In genomic region chr6:33430334-33430733, GRCh38 we compare ENCODE assay signal across 8 cellular contexts. TPM values are rescaled to one million over a fixed set of nuclear protein-coding genes. Genes with fewer than 3 reads are reported as not detected.
A peak's percentile ranks its signal among the peaks of the same experiment; 100 is the strongest.
DNase-seq lines count a peak whose midpoint lies in the region; ATAC-seq and TF ChIP-seq lines count a peak whose summit lies in the region.

No MANE protein-coding gene starts in this region.

- H3K36me3 Mint-ChIP-seq in activated T-cell treated with anti-CD3 and anti-CD28 coated beads, Interleukin-2, amount 50 U/mL, for 4 hours (ENCODE audit: insufficient read depth) = no peaks in the 10 kb centered on the region

- H3K4me1 ChIP-seq in iPS-18a (ENCODE audit: control insufficient read depth, low read depth, low read length) = peaks cover 43% of the 10 kb centered on the region
- H3K4me1 ChIP-seq in thymus (ENCODE audit: control insufficient read depth, insufficient read depth, low read length) = peaks cover 46% of the 10 kb centered on the region
- peaks cover 0 to 70% of the 10 kb centered on the region in 2 donors for H3K4me1 ChIP-seq in right atrium auricular region
- peaks cover 19% of the 10 kb centered on the region for H3K4me1 ChIP-seq in HAP-1

- H3K4me3 ChIP-seq in iPS-18a (ENCODE audit: low read length) (peak overlapping the region; percentile 59), thymus (ENCODE audit: low read length) (peak overlapping the region; percentile 54), right atrium auricular region (no peak overlapping the region), foreskin fibroblast (ENCODE audit: low read depth in 1 of 2, low read length in 2 of 2) (no peak overlapping the region), HAP-1 (no peak overlapping the region)

- in situ Hi-C loops in HAP-1 (cut with MboI; ENCODE audit: low sequenced_read_pairs) = no loop called here

- H3K36me3 ChIP-seq in iPS-18a (ENCODE audit: control insufficient read depth, low read depth, low read length) (peaks cover 5% of the 10 kb centered on the region), thymus (ENCODE audit: control insufficient read depth, insufficient read depth) (peaks cover 5% of the 10 kb centered on the region), right atrium auricular region (peaks cover 4% of the 10 kb centered on the region), HAP-1 (replicated peaks) (no peaks in the 10 kb centered on the region)

- no peaks in the 10 kb centered on the region for H3K27me3 Mint-ChIP-seq in activated T-cell treated with anti-CD3 and anti-CD28 coated beads, Interleukin-2, amount 50 U/mL, for 4 hours (ENCODE audit: low read depth)

- DNase-seq in activated T-cell treated with anti-CD3 and anti-CD28 coated beads, Interleukin-2, amount 50 U/mL, for 4 hours = no peak
- no peak for DNase-seq in activated T-cell treated with anti-CD3 and anti-CD28 coated beads, Interleukin-2, amount 50 U/mL, for 48 hours
- DNase-seq in right atrium auricular region (ENCODE audit: low spot score) = no peak
- no peak for DNase-seq in foreskin fibroblast
- DNase-seq in HAP-1 (ENCODE audit: low spot score in 2 of 2) = no peak

- no peaks in the 10 kb centered on the region for H3K9me3 ChIP-seq in iPS-18a (ENCODE audit: control insufficient read depth, low read depth, low read length)
- H3K9me3 ChIP-seq in thymus (ENCODE audit: control insufficient read depth) = no peaks in the 10 kb centered on the region
- H3K9me3 ChIP-seq in right atrium auricular region = no peaks in the 10 kb centered on the region
- H3K9me3 ChIP-seq in HAP-1 = no peaks in the 10 kb centered on the region

- peak overlapping the region; percentile 85 for H3K4me3 Mint-ChIP-seq in activated T-cell treated with anti-CD3 and anti-CD28 coated beads, Interleukin-2, amount 50 U/mL, for 4 hours

- H3K9me3 Mint-ChIP-seq in activated T-cell treated with anti-CD3 and anti-CD28 coated beads, Interleukin-2, amount 50 U/mL, for 4 hours = no peaks in the 10 kb centered on the region

- TF ChIP-seq CTCF in VCaP (conservative IDR thresholded peaks at IDR 0.05) (no peak), right atrium auricular region (IDR thresholded peaks at IDR 0.05) (no peak), foreskin fibroblast (IDR thresholded peaks at IDR 0.05; ENCODE audit: low read depth, low read length) (no peak)

- peak overlapping the region; percentile 21 for H3K9ac ChIP-seq in iPS-18a (ENCODE audit: low read length)

- H3K27ac ChIP-seq in VCaP = 0 out of 2 replicates have a peak overlapping the region, but pooled peaks have one; percentile 0
- H3K27ac ChIP-seq in iPS-18a (ENCODE audit: low read length) = peak overlapping the region; percentile 71
- H3K27ac ChIP-seq in thymus (ENCODE audit: low read depth) = peak overlapping the region; percentile 93
- H3K27ac ChIP-seq in right atrium auricular region = no peak overlapping the region

- 28% methylated on average over 2 of the region's 2 CpGs for WGBS in thymus

- peaks cover 65% of the 10 kb centered on the region for H3K4me1 Mint-ChIP-seq in activated T-cell treated with anti-CD3 and anti-CD28 coated beads, Interleukin-2, amount 50 U/mL, for 4 hours (ENCODE audit: low read depth)

- H3K27me3 ChIP-seq in iPS-18a (ENCODE audit: control insufficient read depth, insufficient read depth, low read length) = no peaks in the 10 kb centered on the region
- H3K27me3 ChIP-seq in thymus (ENCODE audit: control insufficient read depth, insufficient read depth) = no peaks in the 10 kb centered on the region
- no peaks in the 10 kb centered on the region for H3K27me3 ChIP-seq in right atrium auricular region
- no peaks in the 10 kb centered on the region for H3K27me3 ChIP-seq in HAP-1 (ENCODE audit: low read depth)

- no peak for ATAC-seq in activated T-cell treated with anti-CD3 and anti-CD28 coated beads, Interleukin-2, amount 50 U/mL, for 4 hours

RNA-seq across cellular contexts. Expression of gene SYNGAP1, which starts 10.5 kb away (rescaled TPM):
- total RNA-seq in activated T-cell treated with anti-CD3 and anti-CD28 coated beads, Interleukin-2, amount 50 U/mL, for 4 hours = 10 to 100 TPM; 18.6 to 23.4 (median 20.2) TPM
- polyA plus RNA-seq in thymus = 26.7 TPM
- total RNA-seq in right atrium auricular region = 10 to 100 TPM in 1 of 2 donors, 1 to 10 TPM in 1; 3.6 to 10.1 TPM

RNA-seq across cellular contexts. Expression of gene CUTA, which starts 12.4 kb away (rescaled TPM):
- 10 to 100 TPM; 76.6 to 84.5 (median 79.2) TPM for total RNA-seq in activated T-cell treated with anti-CD3 and anti-CD28 coated beads, Interleukin-2, amount 50 U/mL, for 4 hours
- 199 TPM for polyA plus RNA-seq in thymus
- total RNA-seq in right atrium auricular region = 100 to 1,000 TPM; 118 to 119 TPM

RNA-seq across cellular contexts. Expression of gene PHF1, which starts 19.5 kb away (rescaled TPM):
- 10 to 100 TPM; 24.4 to 29.4 (median 26.8) TPM for total RNA-seq in activated T-cell treated with anti-CD3 and anti-CD28 coated beads, Interleukin-2, amount 50 U/mL, for 4 hours
- 141 TPM for polyA plus RNA-seq in thymus
- 10 to 100 TPM; 51.8 to 69.8 TPM for total RNA-seq in right atrium auricular region

RNA-seq across cellular contexts. Expression of gene ZBTB9, which starts 24.0 kb away (rescaled TPM):
- total RNA-seq in activated T-cell treated with anti-CD3 and anti-CD28 coated beads, Interleukin-2, amount 50 U/mL, for 4 hours = 10 to 100 TPM; 22.9 to 23.4 (median 22.9) TPM
- polyA plus RNA-seq in thymus = 9.0 TPM
- total RNA-seq in right atrium auricular region = 1 to 10 TPM; 1.3 to 4.1 TPM

RNA-seq across cellular contexts. Expression of gene KIFC1, which starts 38.7 kb away (rescaled TPM):
- total RNA-seq in activated T-cell treated with anti-CD3 and anti-CD28 coated beads, Interleukin-2, amount 50 U/mL, for 4 hours = 1 to 10 TPM; 7.3 to 8.3 (median 7.4) TPM
- 5.5 TPM for polyA plus RNA-seq in thymus
- total RNA-seq in right atrium auricular region = 1 to 10 TPM in 1 of 2 donors, under 1 TPM in 1; 0.59 to 1.6 TPM

Comparison
In these comparisons a context has a peak if more than half of its experiments do, and no peak if none do; other contexts are left out.
1. H3K27ac ChIP-seq: peak in VCaP (single experiment), iPS-18a (single experiment) and thymus (single experiment); none in right atrium auricular region (0 of 2).
2. H3K4me3 ChIP-seq: peak in iPS-18a (single experiment) and thymus (single experiment); none in right atrium auricular region (0 of 2), foreskin fibroblast (0 of 2) and HAP-1 (single experiment).